Comparison of ENCODE assay signal across 18 cellular contexts in the genomic region with DNA sequence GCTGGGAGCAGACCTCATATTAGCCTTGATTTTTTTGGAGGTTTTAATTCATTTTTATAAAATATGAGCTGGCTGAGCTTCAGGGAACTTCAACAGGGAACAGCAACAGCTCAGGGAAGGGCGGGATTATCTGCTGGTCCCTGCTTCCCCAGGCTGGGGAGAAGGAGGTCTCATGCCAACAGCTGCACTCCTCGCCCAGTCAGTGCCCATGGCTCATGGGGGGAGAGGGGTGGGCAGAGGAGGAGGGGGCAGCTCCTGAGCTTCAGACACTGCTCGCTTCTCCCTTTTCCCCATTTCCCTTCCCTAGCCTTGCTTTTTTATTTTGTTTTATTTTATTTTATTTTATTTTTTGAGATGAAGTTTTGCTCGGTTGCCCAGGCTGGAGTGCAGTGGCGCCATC. TPM values are rescaled to one million over a fixed set of nuclear protein-coding genes. Genes with fewer than 3 reads are reported as not detected.
A peak's percentile ranks its signal among the peaks of the same experiment; 100 is the strongest.
DNase-seq lines count a peak whose midpoint lies in the region; ATAC-seq, FAIRE-seq and TF ChIP-seq lines count a peak whose summit lies in the region.
"Had no signal": no experiment of that assay in that cellular context is flagged by ENCODE, and none has a peak within 500 bp of the region (broad histone marks: within the 10 kb centered on the region; RNA-seq: fewer than 3 reads in every experiment).

No MANE protein-coding gene starts in this region.

- no peaks in the 10 kb centered on the region for H3K27me3 ChIP-seq in right atrium auricular region
- H3K27me3 ChIP-seq in BLaER1, result no peaks in the 10 kb centered on the region
- H3K27me3 ChIP-seq in colonic mucosa, result no peaks in the 10 kb centered on the region

- no peaks in the 10 kb centered on the region for H3K36me3 ChIP-seq in right atrium auricular region
- no peaks in the 10 kb centered on the region for H3K36me3 ChIP-seq in BLaER1
- H3K36me3 ChIP-seq in kidney (ENCODE audit: control insufficient read depth in 1 of 2, insufficient read depth in 2 of 2, low read length in 2 of 2), result no peaks in the 10 kb centered on the region
- no peaks in the 10 kb centered on the region for H3K36me3 ChIP-seq in colonic mucosa

- H3K27ac ChIP-seq in right atrium auricular region, result no peak overlapping the region
- no peak overlapping the region for H3K27ac ChIP-seq in BLaER1
- H3K27ac ChIP-seq in kidney (ENCODE audit: low read depth in 2 of 2, low read length in 2 of 2), result no peak overlapping the region
- no peak overlapping the region for H3K27ac ChIP-seq in colonic mucosa

- peak overlapping the region; percentile 53 for H3K4me2 ChIP-seq in BLaER1

- ATAC-seq in Right ventricle myocardium inferior, result no peak
- no peak for ATAC-seq in stimulated activated effector memory CD8-positive, alpha-beta T cell treated with anti-CD3 and anti-CD28 coated beads, Interleukin-12 subunit alpha, Interleukin-12 subunit beta, amount 100 ng/mL, for 72 hours
- ATAC-seq: CD8-positive, alpha-beta T cell; HCT116 had no signal

- intact Hi-C loops in Right ventricle myocardium inferior (cut with DNase I), result no loop called here
- intact Hi-C loops in kidney (cut with DNase I), result no loop called here
- intact Hi-C loops in colonic mucosa (cut with DNase I), result no loop called here

- FAIRE-seq in kidney (lab: Jason Lieb, UNC), result no peak
- FAIRE-seq: A204.1, HTR-8/SVneo had no signal

- peak overlapping the region; percentile 93 for H3K27ac Mint-ChIP-seq in stimulated activated effector memory CD8-positive, alpha-beta T cell treated with anti-CD3 and anti-CD28 coated beads, Interleukin-12 subunit alpha, Interleukin-12 subunit beta, amount 100 ng/mL, for 72 hours
- H3K27ac Mint-ChIP-seq: CD8-positive, alpha-beta T cell had no signal

- H3K4me1 ChIP-seq in right atrium auricular region, result no peaks in the 10 kb centered on the region
- H3K4me1 ChIP-seq in BLaER1, result peaks cover 17% of the 10 kb centered on the region
- no peaks in the 10 kb centered on the region for H3K4me1 ChIP-seq in kidney (ENCODE audit: control insufficient read depth in 1 of 2, insufficient read depth in 1 of 2, low read depth in 1 of 2, low read length in 2 of 2)
- no peaks in the 10 kb centered on the region for H3K4me1 ChIP-seq in colonic mucosa

- peak; percentile 52 for DNase-seq in Right ventricle myocardium inferior (ENCODE audit: missing footprints)
- DNase-seq in right atrium auricular region (ENCODE audit: low spot score), result no peak
- peak; percentile 18 for DNase-seq in kidney
- DNase-seq in stimulated activated effector memory CD8-positive, alpha-beta T cell treated with anti-CD3 and anti-CD28 coated beads, Interleukin-12 subunit alpha, Interleukin-12 subunit beta, amount 100 ng/mL, for 72 hours (ENCODE audit: low spot score in 2 of 2), result no peak
- DNase-seq in colonic mucosa, result no peak
- DNase-seq in activated naive CD4-positive, alpha-beta T cell treated with Interleukin-2 at 50 U/mL for 16 hours, result no peak
- DNase-seq: AML-193; Calu3; CD8-positive, alpha-beta T cell; DMS79 treated with DMSO at 0.1 percent for 48 hours; GF-D8; GOT3 had no signal

- H3K4me1 Mint-ChIP-seq in stimulated activated effector memory CD8-positive, alpha-beta T cell treated with anti-CD3 and anti-CD28 coated beads, Interleukin-12 subunit alpha, Interleukin-12 subunit beta, amount 100 ng/mL, for 72 hours, result peaks cover 11% of the 10 kb centered on the region

- no peaks in the 10 kb centered on the region for H4K20me1 ChIP-seq in BLaER1

- no peak overlapping the region for H3K4me3 Mint-ChIP-seq in stimulated activated effector memory CD8-positive, alpha-beta T cell treated with anti-CD3 and anti-CD28 coated beads, Interleukin-12 subunit alpha, Interleukin-12 subunit beta, amount 100 ng/mL, for 72 hours
- H3K4me3 Mint-ChIP-seq: CD8-positive, alpha-beta T cell; HFFc6 had no signal

- H3K9me3 Mint-ChIP-seq in stimulated activated effector memory CD8-positive, alpha-beta T cell treated with anti-CD3 and anti-CD28 coated beads, Interleukin-12 subunit alpha, Interleukin-12 subunit beta, amount 100 ng/mL, for 72 hours, result no peaks in the 10 kb centered on the region
- H3K9me3 Mint-ChIP-seq: CD8-positive, alpha-beta T cell; HFFc6 had no signal

- H3K4me3 ChIP-seq in right atrium auricular region, result no peak overlapping the region
- H3K4me3 ChIP-seq in BLaER1, result no peak overlapping the region
- H3K4me3 ChIP-seq in kidney (ENCODE audit: low read length in 2 of 2), result no peak overlapping the region
- H3K4me3 ChIP-seq in colonic mucosa, result no peak overlapping the region

- TF ChIP-seq CTCF in right atrium auricular region (IDR thresholded peaks at IDR 0.05) (no peak), kidney (IDR thresholded peaks at IDR 0.05; ENCODE audit: borderline replicate concordance, extremely low read depth, insufficient read depth) (no peak), colonic mucosa (IDR thresholded peaks at IDR 0.05) (no peak)

- H3K36me3 Mint-ChIP-seq in stimulated activated effector memory CD8-positive, alpha-beta T cell treated with anti-CD3 and anti-CD28 coated beads, Interleukin-12 subunit alpha, Interleukin-12 subunit beta, amount 100 ng/mL, for 72 hours, result no peaks in the 10 kb centered on the region
- H3K36me3 Mint-ChIP-seq: CD8-positive, alpha-beta T cell had no signal

- H3K9ac ChIP-seq in BLaER1 (no peak overlapping the region), kidney (ENCODE audit: low read length in 2 of 2) (no peak overlapping the region), colonic mucosa (ENCODE audit: low read depth in 2 of 2, low read length in 2 of 2) (no peak overlapping the region)

- no peaks in the 10 kb centered on the region for H3K9me3 ChIP-seq in right atrium auricular region
- no peaks in the 10 kb centered on the region for H3K9me3 ChIP-seq in BLaER1
- H3K9me3 ChIP-seq in kidney (ENCODE audit: control insufficient read depth in 1 of 2, low read length in 2 of 2), result no peaks in the 10 kb centered on the region
- H3K9me3 ChIP-seq in colonic mucosa, result no peaks in the 10 kb centered on the region

RNA-seq across cellular contexts. Expression of a gene that starts 0.4 kb away (rescaled TPM):
- 0.08 TPM for total RNA-seq in Right ventricle myocardium inferior
- under 1 TPM; 0.08 to 0.33 TPM for total RNA-seq in right atrium auricular region
- total RNA-seq in kidney, result 0.16 TPM
- polyA plus RNA-seq in kidney (ENCODE audit: insufficient read depth, low read depth, low replicate concordance), result not detected
- not detected for total RNA-seq in colonic mucosa
- total RNA-seq: Calu3, IMR-90 had no signal

Comparison
In these comparisons a context has a peak if more than half of its experiments do, and no peak if none do; other contexts are left out.
1. DNase-seq: peak in Right ventricle myocardium inferior (single experiment) and kidney (single experiment); none in right atrium auricular region (single experiment), stimulated activated effector memory CD8-positive, alpha-beta T cell treated with anti-CD3 and anti-CD28 coated beads, Interleukin-12 subunit alpha, Interleukin-12 subunit beta, amount 100 ng/mL, for 72 hours (0 of 2), colonic mucosa (single experiment) and activated naive CD4-positive, alpha-beta T cell treated with Interleukin-2 at 50 U/mL for 16 hours (single experiment).